Comparison of ENCODE assay signal across 8 cellular contexts in genomic region chr19:42279902-42280760, GRCh38. TPM values are rescaled to one million over a fixed set of nuclear protein-coding genes. Genes with fewer than 3 reads are reported as not detected.
DNase-seq lines count a peak whose midpoint lies in the region; ATAC-seq, FAIRE-seq and TF ChIP-seq lines count a peak whose summit lies in the region.

No MANE protein-coding gene starts in this region.

- H3K4me1 ChIP-seq in spleen: peaks cover 62 to 91% (median 88%) of the 10 kb centered on the region in 6 donors

- H3K9me3 ChIP-seq in spleen: no peaks in the 10 kb centered on the region

- TF ChIP-seq CTCF in WI38 (IDR thresholded peaks at IDR 0.05; ENCODE audit: low read depth, low read length) (peak; percentile 94), bronchial epithelial cell (IDR thresholded peaks at IDR 0.05; ENCODE audit: insufficient read depth, low read length, severe bottlenecking) (peak; percentile 95), spleen (IDR thresholded peaks at IDR 0.05 in 8 of 11, conservative IDR thresholded peaks at IDR 0.05 in 3 of 11) (peak; percentile 85 to 97 (median 94))

- H3K27me3 ChIP-seq in bronchial epithelial cell (ENCODE audit: control insufficient read depth, insufficient read depth, low read length) (no peaks in the 10 kb centered on the region), spleen (replicated peaks in 1 of 7) (no peaks in the 10 kb centered on the region)

- FAIRE-seq in bronchial epithelial cell (lab: Jason Lieb, UNC): no peak

- intact Hi-C loops in spleen (cut with DNase I; ENCODE audit: low total_unique reads): no loop called here

- TF ChIP-seq POLR2A in spleen (IDR thresholded peaks at IDR 0.05): no peak

- peak overlapping the region; percentile 75 for H3K4me3 ChIP-seq in WI38 (ENCODE audit: low read depth, low read length)
- H3K4me3 ChIP-seq in bronchial epithelial cell (ENCODE audit: low read depth, low read length): peak overlapping the region; percentile 57
- H3K4me3 ChIP-seq in spleen: peak overlapping the region; percentile 81 to 91 (median 88)

- peak; percentile 35 for ATAC-seq in HG02759 (IDR thresholded peaks at IDR 0.05; ENCODE audit: unreplicated experiment)
- ATAC-seq in HG03095 (IDR thresholded peaks at IDR 0.05; ENCODE audit: unreplicated experiment): no peak

- peak overlapping the region; percentile 93 to 99 (median 96) for H3K27ac ChIP-seq in spleen

- DNase-seq in GM03348 (ENCODE audit: low spot score): peak; percentile 97
- peak; percentile 85 for DNase-seq in NCI-H2107 (lab: John Stamatoyannopoulos, UW)
- DNase-seq in bronchial epithelial cell (ENCODE audit: low read depth): peak; percentile 71
- peak; percentile 93 for DNase-seq in inferior parietal cortex (ENCODE audit: extremely low spot score)
- peak; percentile 95 for DNase-seq in spleen

- H3K36me3 ChIP-seq in bronchial epithelial cell (ENCODE audit: control insufficient read depth, insufficient read depth, low read length) (no peaks in the 10 kb centered on the region), spleen (peaks cover 0 to 29% (median under 1%) of the 10 kb centered on the region in 6 donors)

- 0 to 1% (median 1%) methylated on average over 65 to 84 of the region's 84 CpGs for WGBS in spleen, 5 donors

RNA-seq across cellular contexts. Expression of gene CIC, which starts 11.1 kb away (rescaled TPM):
- total RNA-seq in bronchial epithelial cell: 7.1 and 9.3 TPM in 2 replicates
- 100 to 1,000 TPM in 1 of 7 donors, 10 to 100 TPM in 6; 63.8 to 100 (median 76.7) TPM for total RNA-seq in spleen
- 10 to 100 TPM; 12.5 to 43.6 (median 16.8) TPM for polyA plus RNA-seq in spleen

RNA-seq across cellular contexts. Expression of gene PRR19, which starts 21.8 kb away (rescaled TPM):
- total RNA-seq in bronchial epithelial cell (not detected in 2 replicates), spleen (1 to 10 TPM in 2 of 7 donors, under 1 TPM in 3, not detected in 2; 0.46 to 1.2 (median 0.60) TPM)
- polyA plus RNA-seq in spleen: under 1 TPM; 0.33 to 0.61 (median 0.49) TPM

RNA-seq across cellular contexts. Expression of gene PAFAH1B3, which starts 22.3 kb away (rescaled TPM):
- total RNA-seq in bronchial epithelial cell: 29.4 and 36.9 TPM in 2 replicates
- 10 to 100 TPM; 13.7 to 20.3 (median 15.5) TPM for total RNA-seq in spleen
- 10 to 100 TPM; 24.3 to 34.3 (median 29.9) TPM for polyA plus RNA-seq in spleen

RNA-seq across cellular contexts. Expression of gene ERF, which starts 25.2 kb away (rescaled TPM):
- total RNA-seq in bronchial epithelial cell: 10.8 and 11.6 TPM in 2 replicates
- total RNA-seq in spleen: 10 to 100 TPM; 36.8 to 73.1 (median 56.4) TPM
- 10 to 100 TPM; 13.5 to 49.7 (median 17.7) TPM for polyA plus RNA-seq in spleen

RNA-seq across cellular contexts. Expression of gene TMEM145, which starts 33.0 kb away (rescaled TPM):
- 0.26 TPM in 1 of 2 replicates, not detected in the other for total RNA-seq in bronchial epithelial cell
- total RNA-seq in spleen: 1 to 10 TPM in 2 of 7 donors, under 1 TPM in 4, not detected in 1; 0.28 to 2.3 (median 0.79) TPM
- polyA plus RNA-seq in spleen: under 1 TPM; 0.13 to 0.43 (median 0.21) TPM
